In the genomic region with DNA sequence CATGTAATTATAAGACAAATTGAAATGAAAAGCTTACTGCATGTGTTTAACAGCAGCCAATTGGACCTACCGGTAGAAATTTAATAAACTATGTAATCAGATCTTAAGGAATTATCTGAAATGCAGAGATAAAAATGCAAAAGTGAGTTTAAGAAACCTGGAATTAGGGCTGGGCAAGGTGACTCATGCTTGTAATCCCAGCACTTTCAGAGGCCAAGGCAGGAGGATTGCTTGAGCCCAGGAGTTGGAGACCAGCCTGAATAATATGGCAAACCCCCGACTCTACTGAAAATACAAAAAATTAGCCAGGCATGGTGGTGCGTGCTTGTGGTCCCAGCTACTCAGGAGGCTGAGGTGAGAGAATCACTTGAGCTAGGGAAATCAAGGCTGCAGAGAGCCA, we compare ENCODE assay signal across 22 cellular contexts.
DNase-seq lines count a peak whose midpoint lies in the region; ATAC-seq and TF ChIP-seq lines count a peak whose summit lies in the region.
"Had no signal": no experiment of that assay in that cellular context is flagged by ENCODE, and none has a peak within 500 bp of the region (broad histone marks: within the 10 kb centered on the region; RNA-seq: fewer than 3 reads in every experiment).

No MANE protein-coding gene starts in this region.

- H3K27me3 Mint-ChIP-seq in GM23338 (ENCODE audit: insufficient read depth, low read depth, poor library complexity) (peaks cover 38% of the 10 kb centered on the region), nephron (ENCODE audit: low read depth) (peaks cover 4% of the 10 kb centered on the region)
- H3K27me3 Mint-ChIP-seq: stimulated activated naive CD8-positive, alpha-beta T cell treated with anti-CD3 and anti-CD28 coated beads, Interleukin-15, Interleukin-2, amounts not matched to agents 100 ng/mL and 50 ng/mL, for 24 hours had no signal

- intact Hi-C loops in uterus (cut with DNase I; ENCODE audit: low total_unique reads): no loop called here
- intact Hi-C loops in upper lobe of right lung (cut with DNase I): no loop called here

- H3K9me2 ChIP-seq in SK-N-SH (no peaks in the 10 kb centered on the region), GM23338 (ENCODE audit: insufficient read depth) (no peaks in the 10 kb centered on the region)

- H3K36me3 ChIP-seq in SK-N-SH (replicated peaks in 1 of 2; ENCODE audit: control insufficient read depth in 1 of 2, insufficient read depth in 2 of 2, low read length in 1 of 2): peaks cover 6 to 23% of the 10 kb centered on the region in 2 experiments
- H3K36me3 ChIP-seq in GM23338 (ENCODE audit: insufficient read depth): peaks cover 4% of the 10 kb centered on the region; the same call in 1 of the 2 replicates
- no peaks in the 10 kb centered on the region; the same call in 1 of the 2 replicates for H3K36me3 ChIP-seq in RWPE2 (ENCODE audit: low read depth)
- no peaks in the 10 kb centered on the region for H3K36me3 ChIP-seq in uterus
- no peaks in the 10 kb centered on the region for H3K36me3 ChIP-seq in upper lobe of right lung
- H3K36me3 ChIP-seq: adrenal gland, prostate gland had no signal

- no peak for TF ChIP-seq RAD21 in SK-N-SH (IDR thresholded peaks at IDR 0.05; ENCODE audit: low read length)

- no peak for TF ChIP-seq CTCF in SK-N-SH (IDR thresholded peaks at IDR 0.05)
- TF ChIP-seq CTCF in GM23338 (conservative IDR thresholded peaks at IDR 0.05; ENCODE audit: low read depth in 2 of 2): no peak
- no peak for TF ChIP-seq CTCF in RWPE2 (IDR thresholded peaks at IDR 0.05; ENCODE audit: poor library complexity, severe bottlenecking)
- TF ChIP-seq CTCF in nephron (IDR thresholded peaks at IDR 0.05; ENCODE audit: unreplicated experiment in 3 of 3): no peak
- no peak for TF ChIP-seq CTCF in uterus (IDR thresholded peaks at IDR 0.05)
- TF ChIP-seq CTCF in upper lobe of right lung (IDR thresholded peaks at IDR 0.05): no peak

- peaks cover 8% of the 10 kb centered on the region for H3K4me1 Mint-ChIP-seq in GM23338
- peaks cover 11% of the 10 kb centered on the region for H3K4me1 Mint-ChIP-seq in nephron

- H3K27ac Mint-ChIP-seq in GM23338: peak overlapping the region; percentile 74; the same call in 1 of the 2 replicates
- no peak overlapping the region for H3K27ac Mint-ChIP-seq in nephron

- ATAC-seq in SK-N-SH treated with all-trans-retinoic acid at 6 μM for 48 hours (no peak), GM23338 (no peak), RWPE2 (ENCODE audit: low read depth) (no peak), GM19467 (IDR thresholded peaks at IDR 0.05; ENCODE audit: unreplicated experiment) (no peak), upper lobe of right lung (no peak)
- ATAC-seq: left colon had no signal

- H3K79me2 ChIP-seq in SK-N-SH (ENCODE audit: insufficient read depth) (peaks cover 57% of the 10 kb centered on the region), GM23338 (replicated peaks; ENCODE audit: insufficient read depth) (peaks cover 20% of the 10 kb centered on the region)

- H3K4me3 Mint-ChIP-seq in GM23338 (peak overlapping the region; percentile 14; the same call in 1 of the 3 replicates), nephron (peak overlapping the region; percentile 54 to 58 (median 55))
- H3K4me3 Mint-ChIP-seq: stimulated activated naive CD8-positive, alpha-beta T cell treated with anti-CD3 and anti-CD28 coated beads, Interleukin-15, Interleukin-2, amounts not matched to agents 100 ng/mL and 50 ng/mL, for 24 hours had no signal

- H3F3A ChIP-seq in SK-N-SH (replicated peaks; ENCODE audit: insufficient read depth) (peaks cover 45% of the 10 kb centered on the region), GM23338 (replicated peaks; ENCODE audit: low read depth) (peaks cover 13% of the 10 kb centered on the region)

- peaks cover 12% of the 10 kb centered on the region; the same call in 2 of the 3 replicates for H3K36me3 Mint-ChIP-seq in GM23338 (ENCODE audit: low read depth)
- peaks cover 24% of the 10 kb centered on the region for H3K36me3 Mint-ChIP-seq in nephron (ENCODE audit: low read depth)

- POLR2A ChIA-PET in SK-N-SH (lab: Yijun Ruan, JAX): interaction anchor here (0.6 to 7.7 kb wide), 4 partner anchors 11 to 37 kb away, joined by 3 to 144 read pairs (median 6); a partner anchor contains a TSS

- H3K9me3 ChIP-seq in SK-N-SH (no peaks in the 10 kb centered on the region), RWPE2 (ENCODE audit: severe bottlenecking) (no peaks in the 10 kb centered on the region), uterus (no peaks in the 10 kb centered on the region), upper lobe of right lung (no peaks in the 10 kb centered on the region)
- H3K9me3 ChIP-seq: adrenal gland, prostate gland had no signal

- no peaks in the 10 kb centered on the region for H3K27me3 ChIP-seq in SK-N-SH (ENCODE audit: insufficient read depth)
- H3K27me3 ChIP-seq in GM23338 (ENCODE audit: insufficient read depth): no peaks in the 10 kb centered on the region
- H3K27me3 ChIP-seq in RWPE2 (ENCODE audit: insufficient read depth, poor library complexity, severe bottlenecking): no peaks in the 10 kb centered on the region
- H3K27me3 ChIP-seq in uterus: no peaks in the 10 kb centered on the region
- no peaks in the 10 kb centered on the region for H3K27me3 ChIP-seq in upper lobe of right lung
- H3K27me3 ChIP-seq: adrenal gland had no signal

- H3K9ac ChIP-seq in SK-N-SH: no peak overlapping the region

- no peak for DNase-seq in SK-N-SH
- DNase-seq in GM23338 (ENCODE audit: low spot score): no peak
- no peak for DNase-seq in RWPE2 (ENCODE audit: low spot score)
- no peak for DNase-seq in uterus
- DNase-seq in upper lobe of right lung: no peak
- DNase-seq: activated CD4-positive, CD25-positive, alpha-beta regulatory T cell treated with anti-CD3 and anti-CD28 coated beads, Interleukin-2, amount 50 U/mL, for 72 hours; activated CD8-positive, alpha-beta memory T cell treated with anti-CD3 and anti-CD28 coated beads, Interleukin-2, amount 50 U/mL, for 48 hours; activated effector memory CD4-positive, alpha-beta T cell treated with Interleukin-2 at 50 U/mL for 16 hours; adrenal gland; cortex of kidney; left colon; mesenchymal stem cell; NCI-H1436; NCI-H2171; NCI-H526 treated with DMSO at 0.1 percent for 48 hours; stimulated activated CD4-positive, alpha-beta T cell treated with anti-CD3 and anti-CD28 coated beads, Interleukin-4, amount 100 ng/mL, for 1 hour had no signal

- no peak for TF ChIP-seq EP300 in SK-N-SH (IDR thresholded peaks at IDR 0.05; ENCODE audit: borderline replicate concordance in 1 of 2, low read depth in 1 of 2, low read length in 1 of 2)

- H3K4me1 ChIP-seq in SK-N-SH (ENCODE audit: control insufficient read depth in 1 of 2, insufficient read depth in 2 of 2, low read depth in 1 of 2, low read length in 1 of 2) (no peaks in the 10 kb centered on the region; a peak in 3 of 4 replicates), GM23338 (ENCODE audit: insufficient read depth) (no peaks in the 10 kb centered on the region), RWPE2 (ENCODE audit: insufficient read depth, poor library complexity, severe bottlenecking) (peaks cover 4% of the 10 kb centered on the region), uterus (no peaks in the 10 kb centered on the region), upper lobe of right lung (peaks cover 9% of the 10 kb centered on the region)
- H3K4me1 ChIP-seq: prostate gland had no signal

- WGBS in SK-N-SH (ENCODE audit: low lambda C conversion rate): 82% methylated on average over 3 of the region's 3 CpGs

- no peak overlapping the region for H3K4me2 ChIP-seq in SK-N-SH
- no peak overlapping the region for H3K4me2 ChIP-seq in GM23338

- CTCF ChIA-PET in SK-N-SH (lab: Yijun Ruan, JAX): interaction anchor here (1.2 kb wide), 1 partner anchor 36 kb away, joined by 4 read pairs; a partner anchor contains a TSS

- no peak overlapping the region for H2AFZ ChIP-seq in SK-N-SH (ENCODE audit: low read depth)
- H2AFZ ChIP-seq in GM23338: no peak overlapping the region

- H3K4me3 ChIP-seq in SK-N-SH (ENCODE audit: low read depth in 2 of 2, low read length in 1 of 2) (no peak overlapping the region), GM23338 (no peak overlapping the region), RWPE2 (ENCODE audit: severe bottlenecking) (no peak overlapping the region), uterus (no peak overlapping the region), upper lobe of right lung (no peak overlapping the region)
- H3K4me3 ChIP-seq: adrenal gland, skin epidermis had no signal

- H4K20me1 ChIP-seq in SK-N-SH (ENCODE audit: insufficient read depth) (peaks cover 9% of the 10 kb centered on the region), GM23338 (replicated peaks; ENCODE audit: insufficient read depth) (0 out of 2 replicates have a peak, but pooled peaks cover 3% of the 10 kb centered on the region)

- no peak for TF ChIP-seq POLR2A in uterus (IDR thresholded peaks at IDR 0.05)

- H3K27ac ChIP-seq in SK-N-SH (ENCODE audit: low read depth in 2 of 2, low read length in 1 of 2): no peak overlapping the region
- H3K27ac ChIP-seq in GM23338 (ENCODE audit: low read depth): no peak overlapping the region
- peak overlapping the region; percentile 88 for H3K27ac ChIP-seq in RWPE2 (ENCODE audit: poor library complexity, severe bottlenecking)
- no peak overlapping the region for H3K27ac ChIP-seq in uterus
- no peak overlapping the region for H3K27ac ChIP-seq in upper lobe of right lung
- H3K27ac ChIP-seq: adrenal gland, prostate gland had no signal

- H3K9me3 Mint-ChIP-seq in GM23338 (peaks cover 19% of the 10 kb centered on the region), nephron (no peaks in the 10 kb centered on the region)
- H3K9me3 Mint-ChIP-seq: stimulated activated naive CD8-positive, alpha-beta T cell treated with anti-CD3 and anti-CD28 coated beads, Interleukin-15, Interleukin-2, amounts not matched to agents 100 ng/mL and 50 ng/mL, for 24 hours had no signal

TF ChIP-seq in SK-N-SH, 30 proteins besides CTCF, POLR2A, EP300 and RAD21:
- TF ChIP-seq MEF2A (IDR thresholded peaks at IDR 0.05; ENCODE audit: borderline replicate concordance, low read depth) (no peak), NRF1 (IDR thresholded peaks at IDR 0.05; ENCODE audit: low read depth, low read length) (no peak), FOSL2 (IDR thresholded peaks at IDR 0.05; ENCODE audit: borderline replicate concordance, low read depth) (0 out of 2 replicates have a peak, but pooled peaks have one; percentile 11), JUND (IDR thresholded peaks at IDR 0.05) (no peak)

TF ChIP-seq in GM23338, 12 proteins besides CTCF, POLR2A, EP300 and RAD21 (continues in another document):
- TF ChIP-seq CREB1 (CRISPR knock-in tag; IDR thresholded peaks at IDR 0.05; ENCODE audit: low read depth): no peak
- TF ChIP-seq, protein P1, sequence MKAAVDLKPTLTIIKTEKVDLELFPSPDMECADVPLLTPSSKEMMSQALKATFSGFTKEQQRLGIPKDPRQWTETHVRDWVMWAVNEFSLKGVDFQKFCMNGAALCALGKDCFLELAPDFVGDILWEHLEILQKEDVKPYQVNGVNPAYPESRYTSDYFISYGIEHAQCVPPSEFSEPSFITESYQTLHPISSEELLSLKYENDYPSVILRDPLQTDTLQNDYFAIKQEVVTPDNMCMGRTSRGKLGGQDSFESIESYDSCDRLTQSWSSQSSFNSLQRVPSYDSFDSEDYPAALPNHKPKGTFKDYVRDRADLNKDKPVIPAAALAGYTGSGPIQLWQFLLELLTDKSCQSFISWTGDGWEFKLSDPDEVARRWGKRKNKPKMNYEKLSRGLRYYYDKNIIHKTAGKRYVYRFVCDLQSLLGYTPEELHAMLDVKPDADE (IDR thresholded peaks at IDR 0.05): no peak
- no peak for TF ChIP-seq EZH2phosphoT487 (IDR thresholded peaks at IDR 0.05; ENCODE audit: unreplicated experiment)
- no peak for TF ChIP-seq ZNF114 (CRISPR knock-in tag; IDR thresholded peaks at IDR 0.05)
